ENCODE assay signal across 8 cellular contexts in genomic region chr1:183218981-183219621, GRCh38. TPM values are rescaled to one million over a fixed set of nuclear protein-coding genes. Genes with fewer than 3 reads are reported as not detected.
A peak's percentile ranks its signal among the peaks of the same experiment; 100 is the strongest.
DNase-seq lines count a peak whose midpoint lies in the region; ATAC-seq, FAIRE-seq and TF ChIP-seq lines count a peak whose summit lies in the region.

No MANE protein-coding gene starts in this region.

- SMC1A ChIA-PET in GM12878 (lab: Charles Lee; ENCODE audit: uncharacterized antibody, unreplicated experiment) = interaction anchor here (0.7 to 1.7 kb wide), 7 partner anchors 9 to 253 kb away, joined by 3 to 7 read pairs (median 4); no protein-coding TSS in a partner anchor

- H3K27ac ChIP-seq in GM12878 (ENCODE audit: control insufficient read depth, insufficient read depth) = no peak overlapping the region

- DNase-seq in ELF-1 (ENCODE audit: low read depth, low spot score) (peak; percentile 38), NCI-H2227 treated with DMSO at 0.1 percent for 48 hours (lab: John Stamatoyannopoulos, UW) (peak; percentile 17), GM12878 (ENCODE audit: low read depth, low spot score) (no peak), nephron progenitor cell (peak; percentile 24), HFFc6 (no peak), posterior cingulate gyrus (no peak)
- DNase-seq in activated effector memory CD4-positive, alpha-beta T cell treated with anti-CD3 and anti-CD28 coated beads, Interleukin-2, amount 50 U/mL, for 16 hours = no peak

- no peak overlapping the region for H3K4me2 ChIP-seq in GM12878 (ENCODE audit: control insufficient read depth, insufficient read depth)

- peak overlapping the region; percentile 91 for H3K27ac Mint-ChIP-seq in nephron progenitor cell
- H3K27ac Mint-ChIP-seq in HFFc6 = no peak overlapping the region

- FAIRE-seq in GM12878 (lab: Jason Lieb, UNC) = no peak

- TF ChIP-seq CTCF in GM12878 (IDR thresholded peaks at IDR 0.05 in 2 of 3, conservative IDR thresholded peaks at IDR 0.05 in 1 of 3; ENCODE audit: control insufficient read depth in 2 of 3, extremely low read depth in 1 of 3, insufficient read depth in 1 of 3, low read depth in 3 of 3, low read length in 3 of 3) (no peak), nephron progenitor cell (IDR thresholded peaks at IDR 0.05) (no peak), HFFc6 (IDR thresholded peaks at IDR 0.05) (no peak)

- H4K20me1 ChIP-seq in GM12878 (ENCODE audit: control insufficient read depth, insufficient read depth) = no peaks in the 10 kb centered on the region

- H3K36me3 Mint-ChIP-seq in nephron progenitor cell (ENCODE audit: low read depth) (no peaks in the 10 kb centered on the region), HFFc6 (ENCODE audit: low read depth) (no peaks in the 10 kb centered on the region)

- TF ChIP-seq POLR2A in GM12878 (IDR thresholded peaks at IDR 0.05; ENCODE audit: low read depth, low read length) = no peak

- H3K36me3 ChIP-seq in GM12878 (ENCODE audit: control insufficient read depth in 2 of 2, insufficient read depth in 2 of 2, low read length in 1 of 2) = no peaks in the 10 kb centered on the region

- intact Hi-C loops in GM12878 (cut with micrococcal nuclease; ENCODE audit: unreplicated experiment) = loop anchor here (10.0 kb wide), 1 partner anchor 56 kb away; no protein-coding TSS in a partner anchor
- intact Hi-C loops in posterior cingulate gyrus (cut with DNase I) = no loop called here

- H3K4me3 Mint-ChIP-seq in nephron progenitor cell (peak overlapping the region; percentile 47), HFFc6 (no peak overlapping the region)

- BruUV-seq in GM12878 (replicated peaks; lab: Mats Ljungman, UMichigan) = no TSS peak

- H3K9ac ChIP-seq in GM12878 (ENCODE audit: control insufficient read depth, insufficient read depth, low read length) = no peak overlapping the region

- H3K4me3 ChIP-seq in GM12878 = no peak overlapping the region

- WGBS in GM12878 (ENCODE audit: insufficient coverage, insufficient replicate concordance, low lambda C conversion rate, missing lambda C conversion rate) = 11% methylated on average over 5 of the region's 5 CpGs

- H3K27me3 ChIP-seq in GM12878 (replicated peaks in 1 of 2; ENCODE audit: control insufficient read depth in 2 of 2, insufficient read depth in 2 of 2, low read length in 1 of 2) = no peaks in the 10 kb centered on the region

- CTCF ChIA-PET in GM12878 (lab: Yijun Ruan, JAX) = interaction anchor here (1.3 to 3.2 kb wide), 4 partner anchors 9 to 256 kb away, joined by 3 to 13 read pairs (median 3); no protein-coding TSS in a partner anchor

- H2AFZ ChIP-seq in GM12878 (ENCODE audit: control insufficient read depth, low read depth, low read length) = peak overlapping the region; percentile 38; the same call in 1 of the 2 replicates

- no peaks in the 10 kb centered on the region for H3K79me2 ChIP-seq in GM12878 (ENCODE audit: control insufficient read depth, insufficient read depth, low read length)

- no peak for TF ChIP-seq RAD21 in GM12878 (IDR thresholded peaks at IDR 0.05; ENCODE audit: insufficient read depth, low read depth, low read length)

- TF ChIP-seq EP300 in GM12878 (IDR thresholded peaks at IDR 0.05; ENCODE audit: borderline replicate concordance in 1 of 2, control insufficient read depth in 1 of 2, low read depth in 2 of 2, low read length in 2 of 2) = no peak

- H3K9me3 Mint-ChIP-seq in nephron progenitor cell = no peaks in the 10 kb centered on the region
- H3K9me3 Mint-ChIP-seq in HFFc6 = no peaks in the 10 kb centered on the region

- peaks cover 3% of the 10 kb centered on the region; the same call in 1 of the 2 replicates for H3K4me1 ChIP-seq in GM12878 (ENCODE audit: control insufficient read depth, insufficient read depth, low read length)

- ATAC-seq in GM12878 (peak; percentile 82), HG03045 (IDR thresholded peaks at IDR 0.05; ENCODE audit: unreplicated experiment) (no peak)

- POLR2A ChIA-PET in GM12878 (lab: Charles Lee) = interaction anchor here (0.6 to 1.4 kb wide), 3 partner anchors 22 to 92 kb away, joined by 3 to 4 read pairs (median 3); no protein-coding TSS in a partner anchor

- H3K4me1 Mint-ChIP-seq in nephron progenitor cell (peaks cover 61% of the 10 kb centered on the region), HFFc6 (ENCODE audit: low read depth) (peaks cover 45% of the 10 kb centered on the region)

- H3K9me3 ChIP-seq in GM12878 (replicated peaks; ENCODE audit: control insufficient read depth, insufficient read depth, low read length) = no peaks in the 10 kb centered on the region

- peaks cover 3% of the 10 kb centered on the region for H3K27me3 Mint-ChIP-seq in nephron progenitor cell (ENCODE audit: low read depth, poor library complexity)
- peaks cover 1% of the 10 kb centered on the region; the same call in 1 of the 2 replicates for H3K27me3 Mint-ChIP-seq in HFFc6 (ENCODE audit: insufficient read depth)

- RAD21 ChIA-PET in GM12878 (lab: Charles Lee; ENCODE audit: unreplicated experiment) = interaction anchor here (1.1 to 1.9 kb wide), 3 partner anchors 10 to 257 kb away, joined by 4 to 7 read pairs (median 6); no protein-coding TSS in a partner anchor

- in situ Hi-C loops in GM12878 (cut with MboI) = no loop called here

TF ChIP-seq in GM12878, 131 proteins besides CTCF, POLR2A, EP300 and RAD21:
- TF ChIP-seq NFIC (IDR thresholded peaks at IDR 0.05; ENCODE audit: low read depth, low read length) (no peak), NBN (IDR thresholded peaks at IDR 0.05) (no peak), ESRRA (IDR thresholded peaks at IDR 0.05; ENCODE audit: low read length) (no peak), SMAD1 (IDR thresholded peaks at IDR 0.05; ENCODE audit: low read depth, partially characterized antibody) (peak; percentile 88), ATF2 (IDR thresholded peaks at IDR 0.05; ENCODE audit: low read length) (no peak), ZNF24 (IDR thresholded peaks at IDR 0.05) (no peak), RELA (IDR thresholded peaks at IDR 0.05; ENCODE audit: borderline replicate concordance, partially characterized antibody) (no peak)

RNA-seq across cellular contexts. Expression of gene LAMC2, which starts 33.0 kb away (rescaled TPM):
- total RNA-seq in GM12878 (2013; cell fraction: nucleolus; rRNA removed) = 0.33 and 0.44 TPM in 2 replicates
- total RNA-seq in GM12878 (2014; rRNA removed) (0.85 and 0.98 TPM in 2 replicates), GM12878 (2014; rRNA removed; fragmentation: Illumina TruSeq; extraction: Trizol) (1.1 and 1.2 TPM in 2 replicates), GM12878 (2021) (1.1 and 1.5 TPM in 2 replicates)
- 0.08 TPM for polyA plus RNA-seq in GM12878 (2011; ENCODE audit: low read depth)
- polyA plus RNA-seq in GM12878 (2011; rRNA removed) (0.17 and 0.27 TPM in 2 replicates), GM12878 (2014; fragmentation: Illumina TruSeq; extraction: Trizol) (0.78 and 0.93 TPM in 2 replicates), GM12878 (2014; fragmentation: Nextera tagmentation; extraction: Ambion mirVana) (under 1 TPM; 0.77 to 0.93 TPM), GM12878 (2014; rRNA removed) (0.74 and 0.92 TPM in 2 replicates), GM12878 (2016; fragmentation: Nextera tagmentation; extraction: Ambion mirVana) (1 to 10 TPM in 1 of 2 experiments, under 1 TPM in 1; 0.82 to 1.1 TPM)
- 0.06 and 0.10 TPM in 2 replicates for polyA plus RNA-seq in GM12878 (2011; cell fraction: cytosol; rRNA removed)
- polyA plus RNA-seq in GM12878 (2011; cell fraction: nucleus; rRNA removed) = 0.06 and 0.10 TPM in 2 replicates
- polyA plus RNA-seq in GM12878 (2012) = 0.13 and 0.14 TPM in 2 replicates
- 0.21 and 0.29 TPM in 2 replicates for polyA minus RNA-seq in GM12878 (2011; rRNA and poly(A)+ RNA removed)
- 0.27 TPM in 1 of 2 replicates, not detected in the other for polyA minus RNA-seq in GM12878 (2011; cell fraction: cytosol; rRNA and poly(A)+ RNA removed)
- polyA minus RNA-seq in GM12878 (2011; cell fraction: nucleus; rRNA and poly(A)+ RNA removed) = under 0.01 and 0.10 TPM in 2 replicates
- total RNA-seq in HFFc6 (2021; fragmentation: NEBNext Ultra II Directional; extraction: Animal tissue kit (Norgen Biotek cat#: 25700)) = 1 to 10 TPM; 1.5 to 2.3 (median 1.7) TPM

Comparison
In these comparisons a context has a peak if more than half of its experiments do, and no peak if none do; other contexts are left out.
1. DNase-seq: peak in ELF-1 (single experiment), NCI-H2227 treated with DMSO at 0.1 percent for 48 hours (single experiment) and nephron progenitor cell (single experiment); none in GM12878 (single experiment), activated effector memory CD4-positive, alpha-beta T cell treated with anti-CD3 and anti-CD28 coated beads, Interleukin-2, amount 50 U/mL, for 16 hours (single experiment), HFFc6 (single experiment) and posterior cingulate gyrus (0 of 10).